In genomic region chr6:4185419-4185818, GRCh38 we compare ENCODE assay signal across 21 cellular contexts. TPM values are rescaled to one million over a fixed set of nuclear protein-coding genes. Genes with fewer than 3 reads are reported as not detected.
DNase-seq lines count a peak whose midpoint lies in the region; ATAC-seq and TF ChIP-seq lines count a peak whose summit lies in the region.
"Had no signal": no experiment of that assay in that cellular context is flagged by ENCODE, and none has a peak within 500 bp of the region (broad histone marks: within the 10 kb centered on the region; RNA-seq: fewer than 3 reads in every experiment).

No MANE protein-coding gene starts in this region.

- ATAC-seq in IMR-90 (ENCODE audit: low read depth), result no peak
- ATAC-seq: esophagus mucosa, gastroesophageal sphincter, SK-N-SH treated with all-trans-retinoic acid at 6 μM for 48 hours had no signal

- WGBS in IMR-90 (ENCODE audit: extremely low coverage in 2 of 2, insufficient read length in 1 of 2), 2 experiments, result 100% methylated on average over 1 of the region's 5 CpGs; no CpG with 5 or more reads in 1 of the 2 experiments

- peaks cover 8% of the 10 kb centered on the region for H3K27me3 Mint-ChIP-seq in activated CD4-positive, alpha-beta T cell treated with anti-CD3 and anti-CD28 coated beads, Interleukin-2, amount 10 ng/mL, durations not matched to agents 24 days and 14 days
- H3K27me3 Mint-ChIP-seq in endothelial cell (ENCODE audit: unreplicated experiment), result no peaks in the 10 kb centered on the region

- H3K9ac ChIP-seq in IMR-90 (ENCODE audit: low read depth, low read length), result no peak overlapping the region

- H3K27ac ChIP-seq in IMR-90 (ENCODE audit: insufficient read depth, low read length), result no peak overlapping the region
- H3K27ac ChIP-seq: gastroesophageal sphincter, spleen had no signal

- dilution Hi-C loops in IMR-90 (cut with HindIII; ENCODE audit: low sequenced_read_pairs, unreplicated experiment), result no loop called here

- peak overlapping the region; percentile 39 for H3K27ac Mint-ChIP-seq in activated CD4-positive, alpha-beta T cell treated with anti-CD3 and anti-CD28 coated beads, Interleukin-2, amount 10 ng/mL, durations not matched to agents 24 days and 14 days
- no peak overlapping the region for H3K27ac Mint-ChIP-seq in endothelial cell (ENCODE audit: unreplicated experiment)
- H3K27ac Mint-ChIP-seq: activated naive CD8-positive, alpha-beta T cell; B cell had no signal

- peaks cover 5% of the 10 kb centered on the region; the same call in 1 of the 2 replicates for H3K27me3 ChIP-seq in IMR-90 (ENCODE audit: control insufficient read depth, insufficient read depth, low read length)
- H3K27me3 ChIP-seq: gastroesophageal sphincter, spleen had no signal

- no peak overlapping the region for H2AFZ ChIP-seq in IMR-90 (replicated peaks; ENCODE audit: low read length, poor library complexity)

- H3K56ac ChIP-seq in IMR-90 (ENCODE audit: extremely low read depth, insufficient read depth, low read length), result no peak overlapping the region

- no TSS peak for BruUV-seq in IMR-90 (replicated peaks; lab: Mats Ljungman, UMichigan)

- H3K4me3 Mint-ChIP-seq in activated CD4-positive, alpha-beta T cell treated with anti-CD3 and anti-CD28 coated beads, Interleukin-2, amount 10 ng/mL, durations not matched to agents 24 days and 14 days, result no peak overlapping the region
- H3K4me3 Mint-ChIP-seq in endothelial cell (ENCODE audit: unreplicated experiment), result no peak overlapping the region
- H3K4me3 Mint-ChIP-seq: activated naive CD8-positive, alpha-beta T cell; B cell had no signal

- 0 out of 2 replicates have a peak overlapping the region, but pooled peaks have one; percentile 4 for H3K14ac ChIP-seq in IMR-90 (replicated peaks; ENCODE audit: low read depth, low read length)

- H4K8ac ChIP-seq in IMR-90 (ENCODE audit: low read depth in 2 of 2, low read length in 2 of 2), result no peak overlapping the region

- H2AK9ac ChIP-seq in IMR-90 (replicated peaks; ENCODE audit: low read depth, low read length, poor library complexity), result no peak overlapping the region

- H3K4ac ChIP-seq in IMR-90 (ENCODE audit: low read depth, low read length), result no peak overlapping the region

- no peak overlapping the region for H3K18ac ChIP-seq in IMR-90 (ENCODE audit: low read depth, low read length)

- no peaks in the 10 kb centered on the region for H4K20me1 ChIP-seq in IMR-90 (ENCODE audit: insufficient read depth, low read length)

- no peak overlapping the region for H2BK5ac ChIP-seq in IMR-90 (ENCODE audit: low read depth, low read length, poor library complexity, severe bottlenecking)

- TF ChIP-seq RAD21 in IMR-90 (IDR thresholded peaks at IDR 0.05; ENCODE audit: low read length), result no peak

- TF ChIP-seq CTCF in IMR-90 (conservative IDR thresholded peaks at IDR 0.05; ENCODE audit: low read depth, low read length) (no peak), endothelial cell (IDR thresholded peaks at IDR 0.05; ENCODE audit: unreplicated experiment) (no peak)

- in situ Hi-C loops in IMR-90 (cut with MboI; ENCODE audit: low sequenced_read_pairs), result no loop called here

- H4K91ac ChIP-seq in IMR-90 (ENCODE audit: insufficient read depth, low read depth, low read length), result no peak overlapping the region

- no peak overlapping the region for H2AK5ac ChIP-seq in IMR-90 (ENCODE audit: low read depth, low read length)

- no peak overlapping the region for H3K4me2 ChIP-seq in IMR-90 (ENCODE audit: low read depth, low read length)

- intact Hi-C loops in activated CD4-positive, alpha-beta T cell treated with anti-CD3 and anti-CD28 coated beads, Interleukin-2, amount 10 ng/mL, durations not matched to agents 24 days and 14 days (cut with micrococcal nuclease), result no loop called here
- intact Hi-C loops in IMR-90 (cut with micrococcal nuclease) (no loop called here), head of caudate nucleus (cut with DNase I) (no loop called here)

- H2BK15ac ChIP-seq in IMR-90 (ENCODE audit: low read depth, low read length), result no peak overlapping the region

- peak; percentile 57 for DNase-seq in activated CD4-positive, alpha-beta T cell treated with anti-CD3 and anti-CD28 coated beads, Interleukin-2, amount 10 ng/mL, durations not matched to agents 24 days and 14 days
- DNase-seq in activated CD4-positive, alpha-beta T cell treated with anti-CD3 and anti-CD28 coated beads, Interleukin-2, amount 50 U/mL, for 1 hour, result no peak
- DNase-seq in IMR-90 (no peak), head of caudate nucleus (no peak), RPMI8226 (no peak), endothelial cell (ENCODE audit: low spot score) (no peak)
- DNase-seq in activated naive CD4-positive, alpha-beta T cell treated with anti-CD3 and anti-CD28 coated beads, Interleukin-2, amount 50 U/mL, for 16 hours, result peak; percentile 15
- peak; percentile 22 to 54 for DNase-seq in stimulated activated CD4-positive, alpha-beta T cell treated with anti-CD3 and anti-CD28 coated beads, Interleukin-4, amount 100 ng/mL, for 48 hours (ENCODE audit: low read depth in 2 of 2)
- DNase-seq: effector CD8-positive, alpha-beta T cell; kidney; NCI-H146; NCI-H524 treated with DMSO at 0.1 percent for 48 hours; occipital lobe; retina; spleen had no signal

- H3K4me1 Mint-ChIP-seq in activated CD4-positive, alpha-beta T cell treated with anti-CD3 and anti-CD28 coated beads, Interleukin-2, amount 10 ng/mL, durations not matched to agents 24 days and 14 days, result peaks cover 8% of the 10 kb centered on the region
- peaks cover 11% of the 10 kb centered on the region for H3K4me1 Mint-ChIP-seq in endothelial cell (ENCODE audit: unreplicated experiment)
- H3K4me1 Mint-ChIP-seq: B cell had no signal

- H3K4me1 ChIP-seq in IMR-90 (ENCODE audit: control insufficient read depth, insufficient read depth, low read length), result no peaks in the 10 kb centered on the region
- H3K4me1 ChIP-seq: gastroesophageal sphincter, spleen had no signal

- H3K9me3 ChIP-seq in IMR-90 (ENCODE audit: control insufficient read depth, insufficient read depth, low read length), result peaks cover 5% of the 10 kb centered on the region; the same call in 1 of the 2 replicates
- H3K9me3 ChIP-seq: gastroesophageal sphincter, spleen had no signal

- no peaks in the 10 kb centered on the region for H3K9me1 ChIP-seq in IMR-90 (ENCODE audit: insufficient read depth, low read length)

- H3K9me3 Mint-ChIP-seq in activated CD4-positive, alpha-beta T cell treated with anti-CD3 and anti-CD28 coated beads, Interleukin-2, amount 10 ng/mL, durations not matched to agents 24 days and 14 days, result no peaks in the 10 kb centered on the region
- H3K9me3 Mint-ChIP-seq in endothelial cell (ENCODE audit: unreplicated experiment), result no peaks in the 10 kb centered on the region

- H4K5ac ChIP-seq in IMR-90 (ENCODE audit: low read depth, low read length), result no peak overlapping the region

- H3K36me3 Mint-ChIP-seq in activated CD4-positive, alpha-beta T cell treated with anti-CD3 and anti-CD28 coated beads, Interleukin-2, amount 10 ng/mL, durations not matched to agents 24 days and 14 days (ENCODE audit: low read depth), result no peaks in the 10 kb centered on the region
- H3K36me3 Mint-ChIP-seq in endothelial cell (ENCODE audit: low read depth, unreplicated experiment), result peaks cover 16% of the 10 kb centered on the region
- H3K36me3 Mint-ChIP-seq: activated naive CD8-positive, alpha-beta T cell had no signal

- TF ChIP-seq POLR2A in IMR-90 (IDR thresholded peaks at IDR 0.05; ENCODE audit: low read depth, low read length), result no peak

- no peak overlapping the region for H3K23ac ChIP-seq in IMR-90 (ENCODE audit: low read depth, low read length)

- CTCF ChIA-PET in IMR-90 (lab: Yijun Ruan, JAX), result interaction anchor here (1.3 kb wide), 1 partner anchor 12 kb away, joined by 3 read pairs; no protein-coding TSS in a partner anchor

- H3K4me3 ChIP-seq in IMR-90 (ENCODE audit: insufficient read depth, low read depth, low read length), result no peak overlapping the region
- H3K4me3 ChIP-seq: gastroesophageal sphincter, lung, spleen had no signal

- H3K79me1 ChIP-seq in IMR-90 (ENCODE audit: low read depth in 1 of 2, low read length in 2 of 2), result no peaks in the 10 kb centered on the region

- no peak overlapping the region for H2BK120ac ChIP-seq in IMR-90 (ENCODE audit: low read depth, low read length)

- no peak overlapping the region for H2BK20ac ChIP-seq in IMR-90 (ENCODE audit: low read depth, low read length)

- POLR2A ChIA-PET in IMR-90 (lab: Charles Lee; ENCODE audit: unreplicated experiment), result no interaction called here

- no peaks in the 10 kb centered on the region for H3K36me3 ChIP-seq in IMR-90 (ENCODE audit: control insufficient read depth, insufficient read depth, low read length)
- H3K36me3 ChIP-seq: gastroesophageal sphincter, spleen had no signal

TF ChIP-seq in IMR-90, 13 proteins besides CTCF, POLR2A, EP300 and RAD21:
- TF ChIP-seq USF2 (IDR thresholded peaks at IDR 0.05; ENCODE audit: low read depth, low read length), result no peak
- TF ChIP-seq NFE2L2 (IDR thresholded peaks at IDR 0.05; ENCODE audit: low read depth, low read length), result no peak

RNA-seq across cellular contexts. Expression of gene ECI2, which starts 50.0 kb away (rescaled TPM):
- 18.3 and 20.1 TPM in 2 replicates for total RNA-seq in activated CD4-positive, alpha-beta T cell treated with anti-CD3 and anti-CD28 coated beads, Interleukin-2, amount 10 ng/mL, durations not matched to agents 24 days and 14 days
- total RNA-seq in IMR-90 (2012; rRNA removed) (124 and 152 TPM in 2 replicates), endothelial cell (ENCODE audit: unreplicated experiment) (66.3 TPM)
- 51.4 and 64.1 TPM in 2 replicates for polyA plus RNA-seq in IMR-90 (2012; rRNA removed)
- 21.0 and 27.6 TPM in 2 replicates for polyA plus RNA-seq in IMR-90 (2012; cell fraction: cytosol; rRNA removed)
- 12.1 and 49.5 TPM in 2 replicates for polyA plus RNA-seq in IMR-90 (2012; cell fraction: nucleus; rRNA removed; ENCODE audit: low replicate concordance)

Comparison
In these comparisons a context has a peak if more than half of its experiments do, and no peak if none do; other contexts are left out.
1. DNase-seq: peak in activated CD4-positive, alpha-beta T cell treated with anti-CD3 and anti-CD28 coated beads, Interleukin-2, amount 10 ng/mL, durations not matched to agents 24 days and 14 days (single experiment), activated naive CD4-positive, alpha-beta T cell treated with anti-CD3 and anti-CD28 coated beads, Interleukin-2, amount 50 U/mL, for 16 hours (single experiment) and stimulated activated CD4-positive, alpha-beta T cell treated with anti-CD3 and anti-CD28 coated beads, Interleukin-4, amount 100 ng/mL, for 48 hours (2 of 2); none in activated CD4-positive, alpha-beta T cell treated with anti-CD3 and anti-CD28 coated beads, Interleukin-2, amount 50 U/mL, for 1 hour (single experiment), IMR-90 (single experiment), head of caudate nucleus (0 of 42), RPMI8226 (single experiment) and endothelial cell (single experiment).